Comparison of ENCODE assay signal across 13 cellular contexts in the genomic region with DNA sequence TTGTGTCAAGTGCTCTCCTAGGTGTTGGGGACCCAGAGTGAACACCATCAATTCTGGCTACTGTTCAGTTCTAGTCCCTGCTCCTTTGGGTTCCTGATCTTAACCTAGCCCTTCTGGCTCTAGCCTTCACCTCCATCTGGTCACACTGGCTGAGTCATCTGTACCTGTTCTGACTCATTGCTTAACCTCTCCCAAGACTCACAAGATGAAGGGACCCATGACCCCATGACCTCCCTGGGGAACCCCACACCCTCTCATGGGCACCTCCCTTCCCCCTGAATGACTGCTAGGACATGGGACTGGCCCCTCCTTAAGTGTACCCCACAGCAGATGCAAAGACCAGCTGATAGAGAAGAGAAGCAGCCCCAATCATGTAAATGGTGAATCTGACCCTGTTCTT.
DNase-seq lines count a peak whose midpoint lies in the region; ATAC-seq and TF ChIP-seq lines count a peak whose summit lies in the region.
"Had no signal": no experiment of that assay in that cellular context is flagged by ENCODE, and none has a peak within 500 bp of the region (broad histone marks: within the 10 kb centered on the region; RNA-seq: fewer than 3 reads in every experiment).

No MANE protein-coding gene starts in this region.

- no peaks in the 10 kb centered on the region for H3K79me2 ChIP-seq in Karpas-422 (ENCODE audit: low read length)

- POLR2A ChIA-PET in MCF 10A (lab: Yijun Ruan, JAX), result no interaction called here

- H3K9me2 ChIP-seq in Karpas-422 (replicated peaks; ENCODE audit: insufficient read depth, low read length), result no peaks in the 10 kb centered on the region

- no peaks in the 10 kb centered on the region for H3K4me1 Mint-ChIP-seq in MCF 10A (ENCODE audit: insufficient read depth, unreplicated experiment)
- no peaks in the 10 kb centered on the region for H3K4me1 Mint-ChIP-seq in stimulated activated effector memory CD8-positive, alpha-beta T cell treated with anti-CD3 and anti-CD28 coated beads, Interleukin-12 subunit alpha, Interleukin-12 subunit beta, amount 100 ng/mL, for 72 hours
- H3K4me1 Mint-ChIP-seq: naive B cell had no signal

- peak; percentile 79 for DNase-seq in MCF 10A (ENCODE audit: unreplicated experiment)
- no peak for DNase-seq in breast epithelium (ENCODE audit: low spot score in 2 of 2)
- peak; percentile 85 for DNase-seq in RPMI7951 (ENCODE audit: low read depth)
- DNase-seq in stimulated activated effector memory CD8-positive, alpha-beta T cell treated with anti-CD3 and anti-CD28 coated beads, Interleukin-12 subunit alpha, Interleukin-12 subunit beta, amount 100 ng/mL, for 72 hours (ENCODE audit: low spot score in 2 of 2), result no peak
- DNase-seq in Karpas-422, result no peak
- DNase-seq in stimulated activated naive CD4-positive, alpha-beta T cell treated with Interleukin-2 at 50 U/mL for 16 hours (lab: John Stamatoyannopoulos, UW), result no peak
- no peak for DNase-seq in sigmoid colon
- DNase-seq: GDM1; naive B cell; NCI-H1092; NK-92 treated with Interleukin-12 subunit alpha and Interleukin-12 subunit beta, amount 100 ng/mL, for 24 hours; spleen had no signal

- TF ChIP-seq EP300 in sigmoid colon (IDR thresholded peaks at IDR 0.05), result no peak

- H3K4me1 ChIP-seq in breast epithelium (no peaks in the 10 kb centered on the region), Karpas-422 (ENCODE audit: low read length) (no peaks in the 10 kb centered on the region), sigmoid colon (no peaks in the 10 kb centered on the region)
- H3K4me1 ChIP-seq: spleen had no signal

- H2AFZ ChIP-seq in Karpas-422 (ENCODE audit: low read length), result no peak overlapping the region

- no peak for TF ChIP-seq POLR2A in breast epithelium (IDR thresholded peaks at IDR 0.05)
- no peak for TF ChIP-seq POLR2A in sigmoid colon (IDR thresholded peaks at IDR 0.05)

- no peak overlapping the region for H3K9ac ChIP-seq in Karpas-422 (ENCODE audit: low read length)

- no peak overlapping the region for H3K4me2 ChIP-seq in Karpas-422 (ENCODE audit: low read depth, low read length, poor library complexity, severe bottlenecking)

- H3K36me3 ChIP-seq in breast epithelium, result no peaks in the 10 kb centered on the region
- H3K36me3 ChIP-seq in Karpas-422 (ENCODE audit: insufficient read depth, low read length), result no peaks in the 10 kb centered on the region
- H3K36me3 ChIP-seq in sigmoid colon, result no peaks in the 10 kb centered on the region
- H3K36me3 ChIP-seq: spleen had no signal

- CTCF ChIA-PET in MCF 10A (lab: Yijun Ruan, JAX), result no interaction called here

- no peaks in the 10 kb centered on the region for H3K27me3 ChIP-seq in breast epithelium
- H3K27me3 ChIP-seq in Karpas-422 (ENCODE audit: low read length), result no peaks in the 10 kb centered on the region
- H3K27me3 ChIP-seq in sigmoid colon, result no peaks in the 10 kb centered on the region
- H3K27me3 ChIP-seq: spleen had no signal

- intact Hi-C loops in MCF 10A (cut with micrococcal nuclease), result no loop called here
- intact Hi-C loops in breast epithelium (cut with DNase I; ENCODE audit: low total_unique reads), result no loop called here
- intact Hi-C loops in sigmoid colon (cut with DNase I), result no loop called here

- BruUV-seq in MCF 10A (replicated peaks; lab: Mats Ljungman, UMichigan), result no TSS peak

- no peak overlapping the region for H3K4me3 Mint-ChIP-seq in MCF 10A (ENCODE audit: unreplicated experiment)
- no peak overlapping the region for H3K4me3 Mint-ChIP-seq in stimulated activated effector memory CD8-positive, alpha-beta T cell treated with anti-CD3 and anti-CD28 coated beads, Interleukin-12 subunit alpha, Interleukin-12 subunit beta, amount 100 ng/mL, for 72 hours
- H3K4me3 Mint-ChIP-seq: naive B cell had no signal

- H3K9me3 ChIP-seq in breast epithelium (no peaks in the 10 kb centered on the region), Karpas-422 (ENCODE audit: low read length) (peaks cover 3% of the 10 kb centered on the region; the same call in 1 of the 2 replicates), sigmoid colon (peaks cover 0 to 8% (median 1%) of the 10 kb centered on the region in 4 donors)

- H3K27ac ChIP-seq in breast epithelium (no peak overlapping the region), Karpas-422 (ENCODE audit: low read length) (no peak overlapping the region), sigmoid colon (no peak overlapping the region)
- H3K27ac ChIP-seq: spleen had no signal

- H3K27me3 Mint-ChIP-seq in MCF 10A (ENCODE audit: insufficient read depth, unreplicated experiment), result no peaks in the 10 kb centered on the region

- H3K4me3 ChIP-seq in breast epithelium (no peak overlapping the region), Karpas-422 (ENCODE audit: low read length) (no peak overlapping the region), sigmoid colon (no peak overlapping the region)
- H3K4me3 ChIP-seq: spleen had no signal

- peaks cover 44% of the 10 kb centered on the region for H3K9me3 Mint-ChIP-seq in MCF 10A (ENCODE audit: unreplicated experiment)
- H3K9me3 Mint-ChIP-seq in stimulated activated effector memory CD8-positive, alpha-beta T cell treated with anti-CD3 and anti-CD28 coated beads, Interleukin-12 subunit alpha, Interleukin-12 subunit beta, amount 100 ng/mL, for 72 hours, result peaks cover 11% of the 10 kb centered on the region

- TF ChIP-seq CTCF in MCF 10A (IDR thresholded peaks at IDR 0.05; ENCODE audit: unreplicated experiment) (no peak), breast epithelium (IDR thresholded peaks at IDR 0.05) (no peak), sigmoid colon (IDR thresholded peaks at IDR 0.05) (no peak)

- peak; percentile 78 for ATAC-seq in HG02852 (IDR thresholded peaks at IDR 0.05; ENCODE audit: unreplicated experiment)
- ATAC-seq in stimulated activated effector memory CD8-positive, alpha-beta T cell treated with anti-CD3 and anti-CD28 coated beads, Interleukin-12 subunit alpha, Interleukin-12 subunit beta, amount 100 ng/mL, for 72 hours, result peak; percentile 57

- no peaks in the 10 kb centered on the region for H3K36me3 Mint-ChIP-seq in MCF 10A (ENCODE audit: insufficient read depth, unreplicated experiment)
- H3K36me3 Mint-ChIP-seq in stimulated activated effector memory CD8-positive, alpha-beta T cell treated with anti-CD3 and anti-CD28 coated beads, Interleukin-12 subunit alpha, Interleukin-12 subunit beta, amount 100 ng/mL, for 72 hours, result no peaks in the 10 kb centered on the region
- H3K36me3 Mint-ChIP-seq: naive B cell had no signal

- H3K27ac Mint-ChIP-seq in MCF 10A (ENCODE audit: low read depth, unreplicated experiment), result no peak overlapping the region
- no peak overlapping the region for H3K27ac Mint-ChIP-seq in stimulated activated effector memory CD8-positive, alpha-beta T cell treated with anti-CD3 and anti-CD28 coated beads, Interleukin-12 subunit alpha, Interleukin-12 subunit beta, amount 100 ng/mL, for 72 hours
- H3K27ac Mint-ChIP-seq: naive B cell had no signal

- H4K20me1 ChIP-seq in Karpas-422 (ENCODE audit: insufficient read depth, low read depth, low read length), result no peaks in the 10 kb centered on the region

Comparison
In these comparisons a context has a peak if more than half of its experiments do, and no peak if none do; other contexts are left out.
1. DNase-seq: peak in MCF 10A (single experiment) and RPMI7951 (single experiment); none in breast epithelium (0 of 2), stimulated activated effector memory CD8-positive, alpha-beta T cell treated with anti-CD3 and anti-CD28 coated beads, Interleukin-12 subunit alpha, Interleukin-12 subunit beta, amount 100 ng/mL, for 72 hours (0 of 2), Karpas-422 (single experiment), stimulated activated naive CD4-positive, alpha-beta T cell treated with Interleukin-2 at 50 U/mL for 16 hours (single experiment) and sigmoid colon (single experiment).